Comparison of ENCODE assay signal across 10 cellular contexts in the genomic region with DNA sequence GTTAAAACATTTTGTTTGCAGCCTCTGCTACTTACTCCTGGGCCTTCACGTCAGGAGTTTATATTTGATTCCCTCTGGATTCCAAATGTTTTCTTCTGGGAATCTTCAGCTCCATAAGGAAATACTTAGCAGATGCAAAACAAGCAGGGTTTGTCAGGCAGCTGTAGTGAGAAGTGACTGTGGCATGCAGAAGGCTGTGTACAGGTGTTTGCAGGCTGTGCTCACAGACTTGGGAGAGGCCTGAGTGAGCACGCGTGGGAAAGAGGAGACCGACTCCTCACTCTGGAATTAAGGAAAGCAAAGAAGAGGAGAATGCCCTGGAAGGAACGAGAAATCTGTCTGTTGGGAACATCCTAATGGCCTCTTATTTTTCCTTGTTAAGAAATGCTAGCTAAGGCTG.
DNase-seq lines count a peak whose midpoint lies in the region; ATAC-seq and TF ChIP-seq lines count a peak whose summit lies in the region.
"Had no signal": no experiment of that assay in that cellular context is flagged by ENCODE, and none has a peak within 500 bp of the region (broad histone marks: within the 10 kb centered on the region; RNA-seq: fewer than 3 reads in every experiment).

No MANE protein-coding gene starts in this region.

- H3K9ac ChIP-seq in colonic mucosa (ENCODE audit: low read depth in 2 of 2, low read length in 2 of 2) = peak overlapping the region in 1 of 2 donors; percentile 56
- peak overlapping the region in 1 of 2 donors; percentile 15 for H3K9ac ChIP-seq in mucosa of rectum (ENCODE audit: low read depth in 1 of 2, low read length in 2 of 2)

- H3K9me3 ChIP-seq in left ventricle myocardium inferior (replicated peaks) = no peaks in the 10 kb centered on the region
- no peaks in the 10 kb centered on the region for H3K9me3 ChIP-seq in colonic mucosa
- no peaks in the 10 kb centered on the region for H3K9me3 ChIP-seq in mucosa of rectum (ENCODE audit: control insufficient read depth in 2 of 2, low read length in 2 of 2)
- H3K9me3 ChIP-seq in vagina = no peaks in the 10 kb centered on the region

- intact Hi-C loops in left ventricle myocardium inferior (cut with micrococcal nuclease) (loop anchor here (10.0 kb wide), 1 partner anchor 174 kb away; no protein-coding TSS in a partner anchor), Right ventricle myocardium superior (cut with DNase I) (loop anchor here (10.0 kb wide), 1 partner anchor 84 kb away; a partner anchor contains a TSS), colonic mucosa (cut with DNase I) (no loop called here), vagina (cut with DNase I) (loop anchor here (10.0 kb wide), 1 partner anchor 74 kb away; no protein-coding TSS in a partner anchor)

- no peak for TF ChIP-seq POLR2A in vagina (IDR thresholded peaks at IDR 0.05)

- no peak for TF ChIP-seq CTCF in left ventricle myocardium inferior (IDR thresholded peaks at IDR 0.05; ENCODE audit: borderline replicate concordance)
- TF ChIP-seq CTCF in colonic mucosa (IDR thresholded peaks at IDR 0.05) = no peak
- TF ChIP-seq CTCF in vagina (IDR thresholded peaks at IDR 0.05) = no peak

- DNase-seq in left ventricle myocardium inferior (no peak), Right ventricle myocardium superior (no peak), colonic mucosa (no peak), vagina (ENCODE audit: extremely low spot score in 2 of 2) (no peak), activated gamma-delta T cell treated with Interleukin-2 at 50 U/mL for 16 hours (no peak), SKM-1 treated with dmso at 0.1 percent for 144 hours (lab: John Stamatoyannopoulos, UW; ENCODE audit: unreplicated experiment) (no peak)
- DNase-seq: activated CD4-positive, alpha-beta T cell treated with anti-CD3 and anti-CD28 coated beads for 1 hour had no signal

- H3K27me3 ChIP-seq in left ventricle myocardium inferior (ENCODE audit: low read depth) (no peaks in the 10 kb centered on the region), colonic mucosa (no peaks in the 10 kb centered on the region), mucosa of rectum (ENCODE audit: control insufficient read depth in 2 of 2, insufficient read depth in 2 of 2, low read length in 2 of 2) (no peaks in the 10 kb centered on the region), vagina (no peaks in the 10 kb centered on the region)

- ATAC-seq in Right ventricle myocardium superior (ENCODE audit: poor library complexity) (no peak), HG03571 (IDR thresholded peaks at IDR 0.05; ENCODE audit: unreplicated experiment) (no peak)
- ATAC-seq: GM23338 had no signal

- peaks cover 56% of the 10 kb centered on the region for H3K36me3 ChIP-seq in left ventricle myocardium inferior
- no peaks in the 10 kb centered on the region for H3K36me3 ChIP-seq in colonic mucosa
- H3K36me3 ChIP-seq in mucosa of rectum (ENCODE audit: control insufficient read depth in 2 of 2, insufficient read depth in 2 of 2, low read length in 2 of 2) = peaks cover 7 to 16% of the 10 kb centered on the region in 2 donors
- peaks cover 0 to 15% of the 10 kb centered on the region in 2 donors for H3K36me3 ChIP-seq in vagina

- H3K4me3 ChIP-seq in left ventricle myocardium inferior (peak overlapping the region; percentile 5), colonic mucosa (no peak overlapping the region), mucosa of rectum (ENCODE audit: low read length in 2 of 2) (peak overlapping the region; percentile 30 to 53), vagina (no peak overlapping the region)
- H3K4me3 ChIP-seq: GM23338 had no signal

- H3K4me1 ChIP-seq in left ventricle myocardium inferior (peaks cover 100% of the 10 kb centered on the region), colonic mucosa (peaks cover 8% of the 10 kb centered on the region), mucosa of rectum (ENCODE audit: control insufficient read depth in 2 of 2, insufficient read depth in 2 of 2, low read length in 2 of 2) (peaks cover 15 to 25% of the 10 kb centered on the region in 2 donors), vagina (peaks cover 84% of the 10 kb centered on the region)

- H3K27ac ChIP-seq in left ventricle myocardium inferior (replicated peaks) (peak overlapping the region; percentile 79), colonic mucosa (peak overlapping the region; percentile 77), mucosa of rectum (ENCODE audit: low read depth in 2 of 2, low read length in 2 of 2) (peak overlapping the region; percentile 67 to 78), vagina (peak overlapping the region; percentile 84)

Comparison
In these comparisons a context has a peak if more than half of its experiments do, and no peak if none do; other contexts are left out.
1. H3K4me3 ChIP-seq: peak in left ventricle myocardium inferior (single experiment) and mucosa of rectum (2 of 2); none in colonic mucosa (single experiment) and vagina (0 of 2).
2. Peak in every context shown above with its lines, with median percentiles within 50 percentile points of each other: H3K27ac ChIP-seq.